Comparison of ENCODE assay signal across 9 cellular contexts in genomic region chr22:19713650-19714319, GRCh38. TPM values are rescaled to one million over a fixed set of nuclear protein-coding genes. Genes with fewer than 3 reads are reported as not detected.
A peak's percentile ranks its signal among the peaks of the same experiment; 100 is the strongest.
DNase-seq lines count a peak whose midpoint lies in the region; ATAC-seq, FAIRE-seq and TF ChIP-seq lines count a peak whose summit lies in the region.
"Had no signal": no experiment of that assay in that cellular context is flagged by ENCODE, and none has a peak within 500 bp of the region (broad histone marks: within the 10 kb centered on the region; RNA-seq: fewer than 3 reads in every experiment).

No MANE protein-coding gene starts in this region.

- H3K9ac ChIP-seq in K562 (ENCODE audit: insufficient read depth in 1 of 2, low read depth in 2 of 2, low read length in 2 of 2) (peak overlapping the region in 1 of 2 experiments; percentile 82; a peak in 3 of 4 replicates), subcutaneous abdominal adipose tissue (ENCODE audit: low read length in 5 of 5) (peak overlapping the region in 2 of 5 donors; percentile 14 to 69)

- TF ChIP-seq POLR2A in K562 (conservative IDR thresholded peaks at IDR 0.05): no peak

- no peaks in the 10 kb centered on the region for H3K9me3 ChIP-seq in K562 (replicated peaks; ENCODE audit: control insufficient read depth, insufficient read depth, low read depth, low read length)
- H3K9me3 ChIP-seq in subcutaneous abdominal adipose tissue (ENCODE audit: control insufficient read depth in 5 of 5, low read length in 5 of 5): no peaks in the 10 kb centered on the region
- H3K9me3 ChIP-seq: right lobe of liver had no signal

- no peak for FAIRE-seq in K562 (lab: Jason Lieb, UNC)

- DNase-seq in NCI-H1417 (lab: John Stamatoyannopoulos, UW): peak in 2 of 3 experiments; percentile 38 to 41
- no peak for DNase-seq in NCI-H1417 treated with DMSO at 0.1 percent for 48 hours (lab: John Stamatoyannopoulos, UW)
- DNase-seq in K562 (ENCODE audit: extremely low read depth in 1 of 4, low spot score in 3 of 4): no peak
- DNase-seq in left kidney (ENCODE audit: low read depth, low spot score): peak; percentile 51
- DNase-seq in iPS-NIHi7 (ENCODE audit: extremely low spot score): no peak
- no peak for DNase-seq in NCI-H510A treated with DMSO at 0.1 percent for 48 hours (lab: John Stamatoyannopoulos, UW)
- DNase-seq: right lobe of liver had no signal

- peak overlapping the region; percentile 84 for H2AFZ ChIP-seq in K562 (ENCODE audit: low read depth, low read length)

- H3K4me1 ChIP-seq in K562 (replicated peaks in 1 of 2; ENCODE audit: control insufficient read depth in 2 of 2, insufficient read depth in 2 of 2, low read length in 2 of 2) (peaks cover 28 to 78% of the 10 kb centered on the region in 2 experiments), subcutaneous abdominal adipose tissue (ENCODE audit: control insufficient read depth in 5 of 5, insufficient read depth in 5 of 5, low read length in 5 of 5) (peaks cover 1 to 37% (median 35%) of the 10 kb centered on the region in 5 donors)

- H4K20me1 ChIP-seq in K562 (replicated peaks; ENCODE audit: control insufficient read depth, insufficient read depth, low read length): peaks cover 12% of the 10 kb centered on the region; the same call in 1 of the 2 replicates

- BruUV-seq in K562 (replicated peaks; lab: Mats Ljungman, UMichigan): no TSS peak

- H3K4me3 ChIP-seq in K562: peak overlapping the region; percentile 50
- peak overlapping the region in 4 of 5 donors; percentile 48 to 72 (median 62) for H3K4me3 ChIP-seq in subcutaneous abdominal adipose tissue (ENCODE audit: low read depth in 1 of 5, low read length in 5 of 5)

- H3K27ac ChIP-seq in K562 (ENCODE audit: extremely low read depth, low read depth, low read length): no peak overlapping the region
- H3K27ac ChIP-seq in subcutaneous abdominal adipose tissue (ENCODE audit: low read depth, low read length): no peak overlapping the region
- H3K27ac ChIP-seq: right lobe of liver had no signal

- CTCF ChIA-PET in K562 (lab: Yijun Ruan, JAX; ENCODE audit: low intra/inter-chr PET ratio): no interaction called here

- no peak for TF ChIP-seq CTCF in K562 (IDR thresholded peaks at IDR 0.05 in 2 of 3, conservative IDR thresholded peaks at IDR 0.05 in 1 of 3; ENCODE audit: insufficient read depth in 2 of 3, low read depth in 1 of 3, low read length in 3 of 3)

- H3K9me1 ChIP-seq in K562 (ENCODE audit: control insufficient read depth, insufficient read depth, low read length): peaks cover 5% of the 10 kb centered on the region

- peak overlapping the region; percentile 75 for H3K4me2 ChIP-seq in K562 (ENCODE audit: insufficient read depth, low read length)

- no peak for TF ChIP-seq EP300 in K562 (IDR thresholded peaks at IDR 0.05; ENCODE audit: low read length)

- intact Hi-C loops in K562 (cut with micrococcal nuclease): loop anchor here (10.0 kb wide), 1 partner anchor 49 kb away; no protein-coding TSS in a partner anchor

- peaks cover 9% of the 10 kb centered on the region for H3K79me2 ChIP-seq in K562 (ENCODE audit: control insufficient read depth, insufficient read depth, low read length)

- ATAC-seq in K562: peak; percentile 24
- no peak for ATAC-seq in HG03565 (IDR thresholded peaks at IDR 0.05; ENCODE audit: unreplicated experiment)

- H3K27me3 ChIP-seq in K562 (ENCODE audit: control insufficient read depth in 2 of 2, insufficient read depth in 2 of 2, low read length in 2 of 2) (peaks cover 10 to 31% of the 10 kb centered on the region in 2 experiments; a peak in 4 of 5 replicates), subcutaneous abdominal adipose tissue (ENCODE audit: control insufficient read depth in 5 of 5, insufficient read depth in 4 of 5, low read length in 5 of 5) (peaks cover 3 to 20% (median 12%) of the 10 kb centered on the region in 5 donors)
- H3K27me3 ChIP-seq: right lobe of liver had no signal

- no peaks in the 10 kb centered on the region for H3K36me3 ChIP-seq in K562 (ENCODE audit: control insufficient read depth, insufficient read depth, low read length)
- no peaks in the 10 kb centered on the region for H3K36me3 ChIP-seq in subcutaneous abdominal adipose tissue (ENCODE audit: control insufficient read depth in 5 of 5, insufficient read depth in 5 of 5, low read length in 5 of 5)
- H3K36me3 ChIP-seq: right lobe of liver had no signal

- POLR2A ChIA-PET in K562 (lab: Yijun Ruan, JAX): no interaction called here

- 34% methylated on average over 40 of the region's 40 CpGs for WGBS in K562 (ENCODE audit: insufficient coverage, low coverage, missing lambda C conversion rate)

- TF ChIP-seq RAD21 in K562 (CRISPR knock-in tag; conservative IDR thresholded peaks at IDR 0.05 in 1 of 2, IDR thresholded peaks at IDR 0.05 in 1 of 2): no peak

- in situ Hi-C loops in K562 (cut with MboI): no loop called here

TF ChIP-seq in K562, 482 proteins besides CTCF, POLR2A, EP300 and RAD21 (continues in another document):
- TF ChIP-seq SMARCA5 (IDR thresholded peaks at IDR 0.05) (peak; percentile 97), KDM2B (CRISPR knock-in tag; IDR thresholded peaks at IDR 0.05) (peak; percentile 87), ERF (CRISPR knock-in tag; IDR thresholded peaks at IDR 0.05) (no peak), OTX1 (CRISPR knock-in tag; IDR thresholded peaks at IDR 0.05) (no peak), ZFPM2 (CRISPR knock-in tag; IDR thresholded peaks at IDR 0.05) (peak; percentile 80; the same call in 1 of the 2 replicates), SETDB1 (IDR thresholded peaks at IDR 0.05; ENCODE audit: low read length) (no peak), GTF2E2 (tag; IDR thresholded peaks at IDR 0.05) (no peak), HDAC2 (IDR thresholded peaks at IDR 0.05) (peak; percentile 83), KLF13 (tag; IDR thresholded peaks at IDR 0.05; ENCODE audit: borderline replicate concordance, low read depth) (peak; percentile 31; the same call in 1 of the 2 replicates), RFX1 (IDR thresholded peaks at IDR 0.05) (no peak), U2AF1 (optimal IDR thresholded peaks at IDR 0.05; ENCODE audit: low read depth, low read length) (no peak)

RNA-seq across cellular contexts. Expression of gene SEPTIN5, which starts 0.5 kb away (rescaled TPM):
- 625 and 1,610 TPM in 2 replicates for total RNA-seq in K562 (2011; cell fraction: chromatin; rRNA removed; ENCODE audit: low replicate concordance)
- total RNA-seq in K562 (2011; cell fraction: nucleolus; rRNA removed): 538 and 650 TPM in 2 replicates
- 407 and 495 TPM in 2 replicates for total RNA-seq in K562 (2011; cell fraction: nucleoplasm; rRNA removed)
- total RNA-seq in K562 (2014; rRNA removed): 116 and 125 TPM in 2 replicates
- 92.5 and 94.6 TPM in 2 replicates for total RNA-seq in K562 (2014; rRNA removed; fragmentation: Illumina TruSeq; extraction: Trizol)
- 28.1 and 34.9 TPM in 2 replicates for total RNA-seq in K562 (2015; rRNA removed; fragmentation: Illumina TruSeq; extraction: Trizol)
- 177 and 195 TPM in 2 replicates for total RNA-seq in K562 (2021)
- polyA plus RNA-seq in K562 (2011; rRNA removed): 119 and 238 TPM in 2 replicates
- 143 and 156 TPM in 2 replicates for polyA plus RNA-seq in K562 (2011; cell fraction: cytosol; rRNA removed)
- 671 and 957 TPM in 2 replicates for polyA plus RNA-seq in K562 (2011; cell fraction: nucleus; rRNA removed)
- polyA plus RNA-seq in K562 (2012): 122 and 123 TPM in 2 replicates
- 135 and 164 TPM in 2 replicates for polyA plus RNA-seq in K562 (2014; fragmentation: Illumina TruSeq; extraction: Trizol)
- 1 to 10 TPM in 1 of 2 experiments, under 1 TPM in 1; 0.03 to 1.9 TPM for polyA plus RNA-seq in K562 (2014; fragmentation: Nextera tagmentation; extraction: Ambion mirVana)
- 129 and 135 TPM in 2 replicates for polyA plus RNA-seq in K562 (2014; rRNA removed)
- 306 and 458 TPM in 2 replicates for polyA minus RNA-seq in K562 (2011; rRNA and poly(A)+ RNA removed)
- 83.2 and 205 TPM in 2 replicates for polyA minus RNA-seq in K562 (2011; cell fraction: cytosol; rRNA and poly(A)+ RNA removed)
- 284 and 666 TPM in 2 replicates for polyA minus RNA-seq in K562 (2011; cell fraction: nucleus; rRNA and poly(A)+ RNA removed)

RNA-seq across cellular contexts. Expression of gene GP1BB, which starts 9.6 kb away (rescaled TPM):
- 12.5 and 89.3 TPM in 2 replicates for total RNA-seq in K562 (2011; cell fraction: chromatin; rRNA removed; ENCODE audit: low replicate concordance)
- total RNA-seq in K562 (2011; cell fraction: nucleolus; rRNA removed): 145 and 149 TPM in 2 replicates
- 44.7 and 52.3 TPM in 2 replicates for total RNA-seq in K562 (2011; cell fraction: nucleoplasm; rRNA removed)
- 85.2 and 90.0 TPM in 2 replicates for total RNA-seq in K562 (2014; rRNA removed)
- 2.1 and 2.8 TPM in 2 replicates for total RNA-seq in K562 (2014; rRNA removed; fragmentation: Illumina TruSeq; extraction: Trizol)
- total RNA-seq in K562 (2015; rRNA removed; fragmentation: Illumina TruSeq; extraction: Trizol): 1.6 and 5.2 TPM in 2 replicates
- 139 and 162 TPM in 2 replicates for total RNA-seq in K562 (2021)
- polyA plus RNA-seq in K562 (2011; rRNA removed): 9.2 and 33.6 TPM in 2 replicates
- 60.0 and 286 TPM in 2 replicates for polyA plus RNA-seq in K562 (2011; cell fraction: cytosol; rRNA removed)
- polyA plus RNA-seq in K562 (2011; cell fraction: nucleus; rRNA removed): 103 and 165 TPM in 2 replicates
- polyA plus RNA-seq in K562 (2012): 49.9 and 97.0 TPM in 2 replicates
- polyA plus RNA-seq in K562 (2014; fragmentation: Illumina TruSeq; extraction: Trizol): 1.6 and 15.2 TPM in 2 replicates
- polyA plus RNA-seq in K562 (2014; fragmentation: Nextera tagmentation; extraction: Ambion mirVana): 1 to 10 TPM in 1 of 2 experiments, under 1 TPM in 1; 0.69 to 1.1 TPM
- polyA plus RNA-seq in K562 (2014; rRNA removed): 110 and 150 TPM in 2 replicates
- 2.4 and 2.8 TPM in 2 replicates for polyA minus RNA-seq in K562 (2011; rRNA and poly(A)+ RNA removed)
- 43.2 and 113 TPM in 2 replicates for polyA minus RNA-seq in K562 (2011; cell fraction: cytosol; rRNA and poly(A)+ RNA removed)
- polyA minus RNA-seq in K562 (2011; cell fraction: nucleus; rRNA and poly(A)+ RNA removed): 19.4 and 37.3 TPM in 2 replicates

RNA-seq across cellular contexts. Expression of gene TBX1, which starts 46.8 kb away (rescaled TPM):
- 31.9 and 90.7 TPM in 2 replicates for total RNA-seq in K562 (2011; cell fraction: chromatin; rRNA removed; ENCODE audit: low replicate concordance)
- total RNA-seq in K562 (2011; cell fraction: nucleolus; rRNA removed): 41.9 and 52.4 TPM in 2 replicates
- total RNA-seq in K562 (2011; cell fraction: nucleoplasm; rRNA removed): 40.6 and 47.0 TPM in 2 replicates
- total RNA-seq in K562 (2014; rRNA removed): 8.9 and 14.0 TPM in 2 replicates
- 2.1 and 2.6 TPM in 2 replicates for total RNA-seq in K562 (2014; rRNA removed; fragmentation: Illumina TruSeq; extraction: Trizol)
- total RNA-seq in K562 (2015; rRNA removed; fragmentation: Illumina TruSeq; extraction: Trizol): 3.5 and 3.9 TPM in 2 replicates
- 34.2 and 35.0 TPM in 2 replicates for total RNA-seq in K562 (2021)
- polyA plus RNA-seq in K562 (2011; rRNA removed): 2.5 and 9.5 TPM in 2 replicates
- polyA plus RNA-seq in K562 (2011; cell fraction: cytosol; rRNA removed): 5.8 and 7.7 TPM in 2 replicates
- 55.1 and 87.1 TPM in 2 replicates for polyA plus RNA-seq in K562 (2011; cell fraction: nucleus; rRNA removed)
- polyA plus RNA-seq in K562 (2012): 12.4 and 14.0 TPM in 2 replicates
- 8.0 and 12.8 TPM in 2 replicates for polyA plus RNA-seq in K562 (2014; fragmentation: Illumina TruSeq; extraction: Trizol)
- under 1 TPM; 0.07 to 0.11 TPM for polyA plus RNA-seq in K562 (2014; fragmentation: Nextera tagmentation; extraction: Ambion mirVana)
- polyA plus RNA-seq in K562 (2014; rRNA removed): 14.7 and 17.1 TPM in 2 replicates
- 2.2 and 5.5 TPM in 2 replicates for polyA minus RNA-seq in K562 (2011; rRNA and poly(A)+ RNA removed)
- polyA minus RNA-seq in K562 (2011; cell fraction: cytosol; rRNA and poly(A)+ RNA removed): 5.4 and 22.9 TPM in 2 replicates
- 20.1 and 45.7 TPM in 2 replicates for polyA minus RNA-seq in K562 (2011; cell fraction: nucleus; rRNA and poly(A)+ RNA removed)

Comparison
In these comparisons a context has a peak if more than half of its experiments do, and no peak if none do; other contexts are left out.
1. DNase-seq: peak in NCI-H1417 (2 of 3) and left kidney (single experiment); none in NCI-H1417 treated with DMSO at 0.1 percent for 48 hours (single experiment), K562 (0 of 4), iPS-NIHi7 (single experiment) and NCI-H510A treated with DMSO at 0.1 percent for 48 hours (single experiment).